ENCODE assay signal across 8 cellular contexts in genomic region chr17:63842540-63843386, GRCh38.
DNase-seq lines count a peak whose midpoint lies in the region; ATAC-seq and TF ChIP-seq lines count a peak whose summit lies in the region.

TSS of gene SMARCD2 (minus strand) at chr17:63842685. CDS start at chr17:63842674, 11 bp downstream.

- TF ChIP-seq CTCF in AG09309 (IDR thresholded peaks at IDR 0.05; ENCODE audit: control insufficient read depth, insufficient read depth, low read depth, low read length, missing control alignments), result no peak

- peak; percentile 81 for ATAC-seq in GM19035 (IDR thresholded peaks at IDR 0.05; ENCODE audit: unreplicated experiment)
- peak; percentile 80 for ATAC-seq in HG03354 (IDR thresholded peaks at IDR 0.05; ENCODE audit: poor library complexity, severe bottlenecking, unreplicated experiment)
- peak; percentile 90 to 91 for ATAC-seq in activated CD4-positive, CD25-positive, alpha-beta regulatory T cell treated with anti-CD3 and anti-CD28 coated beads, Interleukin-2, amount 50 U/mL, for 24 hours

- DNase-seq in AG09309 (ENCODE audit: low read depth) (peak; percentile 98), NCI-H446 (lab: John Stamatoyannopoulos, UW) (peak; percentile 94 to 98), cerebellar cortex (ENCODE audit: low spot score) (peak; percentile 98), islet precursor cell (peak; percentile 100)
- peak; percentile 98 to 99 (median 99) for DNase-seq in stimulated activated CD4-positive, alpha-beta T cell treated with anti-CD3 and anti-CD28 coated beads, Interleukin-12 subunit alpha, Interleukin-12 subunit beta, amount 100 ng/mL, for 48 hours (ENCODE audit: low read depth in 2 of 3, low spot score in 1 of 3)

- peak within 1 kb of the TSS; percentile 88 for H3K4me3 ChIP-seq in AG09309 (ENCODE audit: control insufficient read depth, low read depth, low read length)

Comparison
In these comparisons a context has a peak if more than half of its experiments do, and no peak if none do; other contexts are left out.
1. Peak in every context shown above with its lines: DNase-seq, ATAC-seq and H3K4me3 ChIP-seq.